ENCODE assay signal across 12 cellular contexts in the genomic region with DNA sequence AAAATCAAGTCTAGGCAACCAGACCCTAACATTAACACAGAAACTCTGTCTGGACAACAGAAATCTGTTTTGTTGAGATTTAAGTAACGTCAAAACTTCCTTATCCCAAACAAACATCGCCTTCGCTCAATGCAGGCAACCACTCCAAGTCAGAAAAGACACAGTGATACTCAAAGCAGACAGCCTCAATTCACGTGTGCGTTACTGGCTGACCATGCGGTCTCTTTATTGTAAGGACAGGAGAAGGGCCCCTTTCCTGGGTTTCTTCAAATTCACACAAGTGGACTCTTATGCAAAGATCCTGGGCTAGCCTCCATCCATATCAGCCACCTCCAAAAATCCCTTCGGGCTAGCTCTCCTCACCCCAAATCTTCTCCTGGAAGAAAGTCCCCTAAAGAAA.
DNase-seq lines count a peak whose midpoint lies in the region; ATAC-seq and TF ChIP-seq lines count a peak whose summit lies in the region.
"Had no signal": no experiment of that assay in that cellular context is flagged by ENCODE, and none has a peak within 500 bp of the region (broad histone marks: within the 10 kb centered on the region; RNA-seq: fewer than 3 reads in every experiment).

No MANE protein-coding gene starts in this region.

- H3K27ac ChIP-seq in skin epidermis, result peak overlapping the region in 18 of 21 experiments; percentile 6 to 91 (median 70)

- TF ChIP-seq CTCF in epithelial cell of proximal tubule (conservative IDR thresholded peaks at IDR 0.05; ENCODE audit: low read depth, low read length) (no peak), omental fat pad (IDR thresholded peaks at IDR 0.05) (no peak)

- ATAC-seq in omental fat pad (ENCODE audit: low FRiP score) (no peak), HG03378 (IDR thresholded peaks at IDR 0.05; ENCODE audit: unreplicated experiment) (no peak)

- H3K4me3 ChIP-seq in epithelial cell of proximal tubule (ENCODE audit: low read depth, low read length), result peak overlapping the region; percentile 99
- peak overlapping the region in 5 of 7 experiments; percentile 13 to 83 (median 69) for H3K4me3 ChIP-seq in skin epidermis
- H3K4me3 ChIP-seq: vagina had no signal

- peak; percentile 30 for DNase-seq in NCI-H2029 (lab: John Stamatoyannopoulos, UW)
- no peak for DNase-seq in NCI-H2029 treated with DMSO at 0.1 percent for 48 hours (lab: John Stamatoyannopoulos, UW)
- peak; percentile 45 for DNase-seq in RPMI8226
- DNase-seq in epithelial cell of proximal tubule (ENCODE audit: low read depth), result no peak
- no peak for DNase-seq in omental fat pad (ENCODE audit: low spot score)
- DNase-seq in HCEC 1CT, result no peak
- DNase-seq: activated CD8-positive, alpha-beta memory T cell treated with anti-CD3 and anti-CD28 coated beads, Interleukin-2, amount 50 U/mL, for 4 hours; kidney glomerular epithelial cell; T-helper 9 cell had no signal

Comparison
In these comparisons a context has a peak if more than half of its experiments do, and no peak if none do; other contexts are left out.
1. DNase-seq: peak in NCI-H2029 (single experiment) and RPMI8226 (single experiment); none in NCI-H2029 treated with DMSO at 0.1 percent for 48 hours (single experiment), epithelial cell of proximal tubule (single experiment), omental fat pad (single experiment) and HCEC 1CT (single experiment).